ENCODE assay signal across 10 cellular contexts in the genomic region with DNA sequence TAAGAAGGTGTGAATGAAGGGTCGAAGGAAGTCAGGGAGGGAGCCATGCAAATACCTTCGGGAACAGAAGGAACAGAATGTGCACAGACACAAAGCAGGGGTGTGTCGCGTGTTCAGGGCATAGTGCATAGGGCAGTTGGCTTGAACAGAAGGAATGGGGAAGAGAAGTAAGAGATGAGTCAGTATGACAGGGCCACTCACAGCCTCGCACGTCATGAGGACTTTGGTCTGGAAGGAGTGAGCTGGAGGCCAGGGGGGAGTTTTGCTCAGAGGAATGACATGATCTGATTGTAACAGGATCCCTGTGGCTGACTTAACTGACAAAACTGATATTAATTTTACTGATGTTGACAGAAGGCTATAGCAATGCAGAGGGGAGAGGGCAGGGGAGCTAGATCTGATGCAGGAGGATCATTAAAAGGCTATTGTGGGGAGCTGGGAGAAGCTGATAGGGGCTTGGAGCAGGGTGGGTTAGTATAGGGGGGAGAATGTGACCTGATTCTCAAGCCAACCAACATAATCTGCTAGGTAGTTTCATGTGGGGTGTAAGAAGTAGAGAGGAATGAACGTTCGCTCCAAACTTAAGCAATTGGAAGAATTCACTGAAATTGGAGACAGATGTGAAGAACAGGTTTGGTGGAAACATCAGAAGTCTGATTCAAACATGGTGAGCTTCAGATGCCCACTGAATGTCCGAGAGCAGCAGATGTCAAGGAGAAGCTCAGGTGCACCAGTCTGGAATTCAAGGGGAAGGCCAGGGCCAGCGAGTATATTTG.
DNase-seq lines count a peak whose midpoint lies in the region; ATAC-seq and TF ChIP-seq lines count a peak whose summit lies in the region.
"Had no signal": no experiment of that assay in that cellular context is flagged by ENCODE, and none has a peak within 500 bp of the region (broad histone marks: within the 10 kb centered on the region; RNA-seq: fewer than 3 reads in every experiment).

No MANE protein-coding gene starts in this region.

- no peak overlapping the region for H3K4me3 Mint-ChIP-seq in stimulated activated naive CD8-positive, alpha-beta T cell treated with anti-CD3 and anti-CD28 coated beads, Interleukin-15, amount 100 ng/mL, for 72 hours
- H3K4me3 Mint-ChIP-seq in activated naive CD4-positive, alpha-beta T cell treated with anti-CD3 and anti-CD28 coated beads, Interleukin-2, amount 10 ng/mL, durations not matched to agents 7 days and 5 days = no peak overlapping the region
- no peak overlapping the region for H3K4me3 Mint-ChIP-seq in nephron progenitor cell

- no peaks in the 10 kb centered on the region for H3K36me3 ChIP-seq in left lung

- in situ Hi-C loops in astrocyte of the cerebellum (cut with HindIII; ENCODE audit: low sequenced_read_pairs) = no loop called here

- CTCF ChIA-PET in activated naive CD4-positive, alpha-beta T cell treated with anti-CD3 and anti-CD28 coated beads, Interleukin-2, amount 10 ng/mL, durations not matched to agents 7 days and 5 days (lab: Charles Lee) = interaction anchor here (0.9 to 1.4 kb wide), 2 partner anchors 9 to 682 kb away, joined by 4 to 5 read pairs; no protein-coding TSS in a partner anchor

- H3K36me3 Mint-ChIP-seq in activated naive CD4-positive, alpha-beta T cell treated with anti-CD3 and anti-CD28 coated beads, Interleukin-2, amount 10 ng/mL, durations not matched to agents 7 days and 5 days = no peaks in the 10 kb centered on the region
- H3K36me3 Mint-ChIP-seq in nephron progenitor cell (ENCODE audit: low read depth) = peaks cover 13% of the 10 kb centered on the region

- no peak overlapping the region for H3K27ac Mint-ChIP-seq in stimulated activated naive CD8-positive, alpha-beta T cell treated with anti-CD3 and anti-CD28 coated beads, Interleukin-15, amount 100 ng/mL, for 72 hours
- H3K27ac Mint-ChIP-seq in activated naive CD4-positive, alpha-beta T cell treated with anti-CD3 and anti-CD28 coated beads, Interleukin-2, amount 10 ng/mL, durations not matched to agents 7 days and 5 days = no peak overlapping the region
- no peak overlapping the region for H3K27ac Mint-ChIP-seq in nephron progenitor cell

- no peak overlapping the region for H3K4me3 ChIP-seq in astrocyte of the cerebellum (ENCODE audit: low read depth, low read length)
- no peak overlapping the region for H3K4me3 ChIP-seq in left lung

- intact Hi-C loops in left lung (cut with DNase I) = loop anchor here in 1 of 2 donors (10.0 kb wide), 1 partner anchor 510 kb away; no protein-coding TSS in a partner anchor

- no peaks in the 10 kb centered on the region for H3K4me1 Mint-ChIP-seq in stimulated activated naive CD8-positive, alpha-beta T cell treated with anti-CD3 and anti-CD28 coated beads, Interleukin-15, amount 100 ng/mL, for 72 hours
- H3K4me1 Mint-ChIP-seq in activated naive CD4-positive, alpha-beta T cell treated with anti-CD3 and anti-CD28 coated beads, Interleukin-2, amount 10 ng/mL, durations not matched to agents 7 days and 5 days = no peaks in the 10 kb centered on the region
- H3K4me1 Mint-ChIP-seq in nephron progenitor cell = no peaks in the 10 kb centered on the region

- no peaks in the 10 kb centered on the region for H3K9me3 ChIP-seq in left lung

- TF ChIP-seq CTCF in astrocyte of the cerebellum (IDR thresholded peaks at IDR 0.05; ENCODE audit: low read depth, low read length, missing control alignments) = no peak
- TF ChIP-seq CTCF in left lung (IDR thresholded peaks at IDR 0.05) = no peak
- no peak for TF ChIP-seq CTCF in nephron progenitor cell (IDR thresholded peaks at IDR 0.05)

- H3K4me1 ChIP-seq in left lung = peaks cover 0 to 5% of the 10 kb centered on the region in 2 donors

- DNase-seq in stimulated activated naive CD8-positive, alpha-beta T cell treated with anti-CD3 and anti-CD28 coated beads, Interleukin-15, Interleukin-2, amounts not matched to agents 100 U/mL and 50 U/mL, for 24 hours = no peak
- DNase-seq in stimulated activated naive CD8-positive, alpha-beta T cell treated with anti-CD3 and anti-CD28 coated beads, Interleukin-15, amount 100 ng/mL, for 72 hours = no peak
- DNase-seq in astrocyte of the cerebellum (ENCODE audit: low read depth) (peak; percentile 18), left lung (no peak), nephron progenitor cell (no peak)
- DNase-seq in activated naive CD4-positive, alpha-beta T cell treated with anti-CD3 and anti-CD28 coated beads, Interleukin-2, amount 10 ng/mL, durations not matched to agents 7 days and 5 days = no peak
- no peak for DNase-seq in activated CD4-positive, alpha-beta T cell treated with anti-CD3 and anti-CD28 coated beads for 4 hours
- DNase-seq: mesendoderm had no signal

- H3K9me3 Mint-ChIP-seq in stimulated activated naive CD8-positive, alpha-beta T cell treated with anti-CD3 and anti-CD28 coated beads, Interleukin-15, amount 100 ng/mL, for 72 hours = no peaks in the 10 kb centered on the region
- H3K9me3 Mint-ChIP-seq in activated naive CD4-positive, alpha-beta T cell treated with anti-CD3 and anti-CD28 coated beads, Interleukin-2, amount 10 ng/mL, durations not matched to agents 7 days and 5 days = no peaks in the 10 kb centered on the region
- H3K9me3 Mint-ChIP-seq in nephron progenitor cell = peaks cover 18% of the 10 kb centered on the region

- no peaks in the 10 kb centered on the region for H3K27me3 ChIP-seq in left lung

- H3K27me3 Mint-ChIP-seq in stimulated activated naive CD8-positive, alpha-beta T cell treated with anti-CD3 and anti-CD28 coated beads, Interleukin-15, amount 100 ng/mL, for 72 hours = no peaks in the 10 kb centered on the region
- peaks cover 6% of the 10 kb centered on the region for H3K27me3 Mint-ChIP-seq in activated naive CD4-positive, alpha-beta T cell treated with anti-CD3 and anti-CD28 coated beads, Interleukin-2, amount 10 ng/mL, durations not matched to agents 7 days and 5 days
- no peaks in the 10 kb centered on the region for H3K27me3 Mint-ChIP-seq in nephron progenitor cell (ENCODE audit: low read depth, poor library complexity)

- H3K27ac ChIP-seq in left lung = no peak overlapping the region
- H3K27ac ChIP-seq: C4-2B had no signal

- ATAC-seq in stimulated activated naive CD8-positive, alpha-beta T cell treated with anti-CD3 and anti-CD28 coated beads, Interleukin-15, Interleukin-2, amounts not matched to agents 100 U/mL and 50 U/mL, for 24 hours = peak; percentile 36
- no peak for ATAC-seq in stimulated activated naive CD8-positive, alpha-beta T cell treated with anti-CD3 and anti-CD28 coated beads, Interleukin-15, amount 100 ng/mL, for 72 hours
- ATAC-seq in left lung (peak; percentile 62), GM19463 (IDR thresholded peaks at IDR 0.05; ENCODE audit: unreplicated experiment) (no peak)

Comparison
In these comparisons a context has a peak if more than half of its experiments do, and no peak if none do; other contexts are left out.
1. ATAC-seq: peak in stimulated activated naive CD8-positive, alpha-beta T cell treated with anti-CD3 and anti-CD28 coated beads, Interleukin-15, Interleukin-2, amounts not matched to agents 100 U/mL and 50 U/mL, for 24 hours (single experiment) and left lung (single experiment); none in stimulated activated naive CD8-positive, alpha-beta T cell treated with anti-CD3 and anti-CD28 coated beads, Interleukin-15, amount 100 ng/mL, for 72 hours (single experiment) and GM19463 (single experiment).